Comparison of ENCODE assay signal across 1 cellular context in genomic region chr4:76028242-76028859, GRCh38.
TF ChIP-seq lines count a peak whose summit lies in the region.

No MANE protein-coding gene starts in this region.

TF ChIP-seq in A549, 52 proteins besides CTCF, POLR2A, EP300 and RAD21 (continued from another document):
- TF ChIP-seq, protein P1, sequence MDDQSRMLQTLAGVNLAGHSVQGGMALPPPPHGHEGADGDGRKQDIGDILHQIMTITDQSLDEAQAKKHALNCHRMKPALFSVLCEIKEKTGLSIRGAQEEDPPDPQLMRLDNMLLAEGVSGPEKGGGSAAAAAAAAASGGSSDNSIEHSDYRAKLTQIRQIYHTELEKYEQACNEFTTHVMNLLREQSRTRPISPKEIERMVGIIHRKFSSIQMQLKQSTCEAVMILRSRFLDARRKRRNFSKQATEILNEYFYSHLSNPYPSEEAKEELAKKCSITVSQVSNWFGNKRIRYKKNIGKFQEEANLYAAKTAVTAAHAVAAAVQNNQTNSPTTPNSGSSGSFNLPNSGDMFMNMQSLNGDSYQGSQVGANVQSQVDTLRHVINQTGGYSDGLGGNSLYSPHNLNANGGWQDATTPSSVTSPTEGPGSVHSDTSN (IDR thresholded peaks at IDR 0.05), result no peak
- TF ChIP-seq MAZ (IDR thresholded peaks at IDR 0.05; ENCODE audit: borderline replicate concordance, low read depth, low read length), result no peak
- TF ChIP-seq ZFP36 (IDR thresholded peaks at IDR 0.05; ENCODE audit: borderline replicate concordance, partially characterized antibody), result no peak
- TF ChIP-seq ZNF302 (CRISPR knock-in tag; IDR thresholded peaks at IDR 0.05), result no peak
- no peak for TF ChIP-seq BHLHE40 (IDR thresholded peaks at IDR 0.05; ENCODE audit: low read depth, low read length)
- no peak for TF ChIP-seq FOSB (CRISPR knock-in tag; IDR thresholded peaks at IDR 0.05)
- TF ChIP-seq HEYL (CRISPR knock-in tag; IDR thresholded peaks at IDR 0.05), result no peak
- no peak for TF ChIP-seq FOXS1 (CRISPR knock-in tag; IDR thresholded peaks at IDR 0.05)
- no peak for TF ChIP-seq ZSCAN20 (CRISPR knock-in tag; IDR thresholded peaks at IDR 0.05)
- TF ChIP-seq SMC3 (IDR thresholded peaks at IDR 0.05), result no peak
- no peak for TF ChIP-seq MAFK (IDR thresholded peaks at IDR 0.05; ENCODE audit: partially characterized antibody)
TF ChIP-seq in A549: peak in this region for 0.
